ENCODE assay signal across 1 cellular context in the genomic region with DNA sequence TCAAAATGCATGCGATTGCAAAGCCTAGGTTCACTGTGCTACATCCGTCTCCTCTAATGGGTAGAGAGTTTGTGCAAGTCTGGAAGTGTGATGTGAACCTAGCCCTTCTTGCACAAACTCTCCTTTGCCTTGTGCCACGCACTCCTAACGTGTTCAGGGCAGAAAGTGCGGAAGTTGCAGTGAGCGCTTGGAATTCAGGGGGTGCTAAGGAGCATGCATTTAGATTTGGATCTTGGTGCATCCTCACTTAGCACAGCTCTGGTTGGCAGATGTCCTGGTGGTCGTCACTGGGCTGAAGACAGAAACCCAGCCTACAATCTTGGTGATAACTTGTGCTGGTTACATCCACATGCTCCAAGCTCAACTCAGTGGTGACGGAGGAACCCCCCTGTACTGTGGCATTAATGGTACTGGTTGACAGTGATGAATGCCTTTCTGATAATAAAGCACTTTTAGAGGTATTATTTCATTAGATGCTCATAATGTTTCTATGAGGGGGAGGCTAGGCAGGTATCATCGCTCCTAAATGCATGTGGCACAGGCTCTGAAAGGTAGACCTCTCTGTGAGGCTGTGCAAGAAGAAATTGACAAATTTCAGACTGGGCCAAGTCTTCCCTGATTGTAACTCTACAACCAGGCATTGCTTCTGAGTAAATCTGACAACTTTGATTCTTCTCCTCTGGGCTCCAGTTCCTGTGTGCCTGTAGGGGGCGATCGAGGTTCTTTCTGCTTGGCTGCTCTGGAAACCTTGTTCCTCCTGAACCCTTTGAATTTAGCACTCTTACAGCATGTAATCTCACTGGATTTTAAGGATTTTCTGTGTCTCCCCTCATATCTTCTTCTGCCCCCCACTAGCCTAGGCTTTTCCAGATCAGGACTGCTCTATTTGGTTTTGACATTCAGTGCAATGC.
TF ChIP-seq lines count a peak whose summit lies in the region.

No MANE protein-coding gene starts in this region.

TF ChIP-seq in K562, 482 proteins besides CTCF, POLR2A, EP300 and RAD21 (continued from another document):
- no peak for TF ChIP-seq POLR3G (IDR thresholded peaks at IDR 0.05; ENCODE audit: extremely low read depth, insufficient read length, insufficient replicate concordance)
- TF ChIP-seq, protein P1, sequence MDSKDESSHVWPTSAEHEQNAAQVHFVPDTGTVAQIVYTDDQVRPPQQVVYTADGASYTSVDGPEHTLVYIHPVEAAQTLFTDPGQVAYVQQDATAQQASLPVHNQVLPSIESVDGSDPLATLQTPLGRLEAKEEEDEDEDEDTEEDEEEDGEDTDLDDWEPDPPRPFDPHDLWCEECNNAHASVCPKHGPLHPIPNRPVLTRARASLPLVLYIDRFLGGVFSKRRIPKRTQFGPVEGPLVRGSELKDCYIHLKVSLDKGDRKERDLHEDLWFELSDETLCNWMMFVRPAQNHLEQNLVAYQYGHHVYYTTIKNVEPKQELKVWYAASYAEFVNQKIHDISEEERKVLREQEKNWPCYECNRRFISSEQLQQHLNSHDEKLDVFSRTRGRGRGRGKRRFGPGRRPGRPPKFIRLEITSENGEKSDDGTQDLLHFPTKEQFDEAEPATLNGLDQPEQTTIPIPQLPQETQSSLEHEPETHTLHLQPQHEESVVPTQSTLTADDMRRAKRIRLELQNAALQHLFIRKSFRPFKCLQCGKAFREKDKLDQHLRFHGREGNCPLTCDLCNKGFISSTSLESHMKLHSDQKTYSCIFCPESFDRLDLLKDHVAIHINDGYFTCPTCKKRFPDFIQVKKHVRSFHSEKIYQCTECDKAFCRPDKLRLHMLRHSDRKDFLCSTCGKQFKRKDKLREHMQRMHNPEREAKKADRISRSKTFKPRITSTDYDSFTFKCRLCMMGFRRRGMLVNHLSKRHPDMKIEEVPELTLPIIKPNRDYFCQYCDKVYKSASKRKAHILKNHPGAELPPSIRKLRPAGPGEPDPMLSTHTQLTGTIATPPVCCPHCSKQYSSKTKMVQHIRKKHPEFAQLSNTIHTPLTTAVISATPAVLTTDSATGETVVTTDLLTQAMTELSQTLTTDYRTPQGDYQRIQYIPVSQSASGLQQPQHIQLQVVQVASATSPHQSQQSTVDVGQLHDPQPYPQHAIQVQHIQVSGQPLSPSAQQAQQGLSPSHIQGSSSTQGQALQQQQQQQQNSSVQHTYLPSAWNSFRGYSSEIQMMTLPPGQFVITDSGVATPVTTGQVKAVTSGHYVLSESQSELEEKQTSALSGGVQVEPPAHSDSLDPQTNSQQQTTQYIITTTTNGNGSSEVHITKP (IDR thresholded peaks at IDR 0.05; ENCODE audit: partially characterized antibody), result peak; percentile 94
- TF ChIP-seq, protein P2, sequence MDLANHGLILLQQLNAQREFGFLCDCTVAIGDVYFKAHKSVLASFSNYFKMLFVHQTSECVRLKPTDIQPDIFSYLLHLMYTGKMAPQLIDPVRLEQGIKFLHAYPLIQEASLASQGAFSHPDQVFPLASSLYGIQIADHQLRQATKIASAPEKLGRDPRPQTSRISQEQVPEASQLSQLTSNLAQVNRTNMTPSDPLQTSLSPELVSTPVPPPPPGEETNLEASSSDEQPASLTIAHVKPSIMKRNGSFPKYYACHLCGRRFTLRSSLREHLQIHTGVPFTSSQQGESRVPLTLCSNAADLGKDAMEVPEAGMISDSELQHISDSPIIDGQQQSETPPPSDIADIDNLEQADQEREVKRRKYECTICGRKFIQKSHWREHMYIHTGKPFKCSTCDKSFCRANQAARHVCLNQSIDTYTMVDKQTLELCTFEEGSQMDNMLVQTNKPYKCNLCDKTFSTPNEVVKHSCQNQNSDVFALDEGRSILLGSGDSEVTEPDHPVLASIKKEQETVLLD (IDR thresholded peaks at IDR 0.05), result no peak
- TF ChIP-seq SP1 (CRISPR knock-in tag; IDR thresholded peaks at IDR 0.05), result no peak
- no peak for TF ChIP-seq LEF1 (IDR thresholded peaks at IDR 0.05)
- TF ChIP-seq MEIS2 (IDR thresholded peaks at IDR 0.05; ENCODE audit: partially characterized antibody), result peak; percentile 65
- no peak for TF ChIP-seq SUPT5H (IDR thresholded peaks at IDR 0.05)
- peak; percentile 46 to 75; a peak in 2 of 4 replicates for TF ChIP-seq RCOR1 (IDR thresholded peaks at IDR 0.05; ENCODE audit: borderline replicate concordance in 1 of 2, low read depth in 2 of 2, low read length in 2 of 2)
- TF ChIP-seq, protein P3, sequence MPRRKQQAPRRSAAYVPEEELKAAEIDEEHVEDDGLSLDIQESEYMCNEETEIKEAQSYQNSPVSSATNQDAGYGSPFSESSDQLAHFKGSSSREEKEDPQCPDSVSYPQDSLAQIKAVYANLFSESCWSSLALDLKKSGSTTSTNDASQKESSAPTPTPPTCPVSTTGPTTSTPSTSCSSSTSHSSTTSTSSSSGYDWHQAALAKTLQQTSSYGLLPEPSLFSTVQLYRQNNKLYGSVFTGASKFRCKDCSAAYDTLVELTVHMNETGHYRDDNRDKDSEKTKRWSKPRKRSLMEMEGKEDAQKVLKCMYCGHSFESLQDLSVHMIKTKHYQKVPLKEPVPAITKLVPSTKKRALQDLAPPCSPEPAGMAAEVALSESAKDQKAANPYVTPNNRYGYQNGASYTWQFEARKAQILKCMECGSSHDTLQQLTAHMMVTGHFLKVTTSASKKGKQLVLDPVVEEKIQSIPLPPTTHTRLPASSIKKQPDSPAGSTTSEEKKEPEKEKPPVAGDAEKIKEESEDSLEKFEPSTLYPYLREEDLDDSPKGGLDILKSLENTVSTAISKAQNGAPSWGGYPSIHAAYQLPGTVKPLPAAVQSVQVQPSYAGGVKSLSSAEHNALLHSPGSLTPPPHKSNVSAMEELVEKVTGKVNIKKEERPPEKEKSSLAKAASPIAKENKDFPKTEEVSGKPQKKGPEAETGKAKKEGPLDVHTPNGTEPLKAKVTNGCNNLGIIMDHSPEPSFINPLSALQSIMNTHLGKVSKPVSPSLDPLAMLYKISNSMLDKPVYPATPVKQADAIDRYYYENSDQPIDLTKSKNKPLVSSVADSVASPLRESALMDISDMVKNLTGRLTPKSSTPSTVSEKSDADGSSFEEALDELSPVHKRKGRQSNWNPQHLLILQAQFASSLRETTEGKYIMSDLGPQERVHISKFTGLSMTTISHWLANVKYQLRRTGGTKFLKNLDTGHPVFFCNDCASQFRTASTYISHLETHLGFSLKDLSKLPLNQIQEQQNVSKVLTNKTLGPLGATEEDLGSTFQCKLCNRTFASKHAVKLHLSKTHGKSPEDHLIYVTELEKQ (CRISPR knock-in tag; IDR thresholded peaks at IDR 0.05), result no peak
- no peak for TF ChIP-seq YY1 (IDR thresholded peaks at IDR 0.05; ENCODE audit: borderline replicate concordance in 1 of 3, control insufficient read depth in 1 of 3, extremely low read depth in 1 of 3, insufficient read depth in 3 of 3, insufficient read length in 1 of 3, insufficient replicate concordance in 2 of 3, low read depth in 1 of 3, low read length in 2 of 3)
- 0 out of 4 replicates have a peak, but pooled peaks of 1 of the 2 experiments have one; percentile 14 for TF ChIP-seq HDAC1 (IDR thresholded peaks at IDR 0.05)
- no peak for TF ChIP-seq ZNF165 (CRISPR knock-in tag; IDR thresholded peaks at IDR 0.05; ENCODE audit: borderline replicate concordance)
